ENCODE assay signal across 27 cellular contexts in the genomic region with DNA sequence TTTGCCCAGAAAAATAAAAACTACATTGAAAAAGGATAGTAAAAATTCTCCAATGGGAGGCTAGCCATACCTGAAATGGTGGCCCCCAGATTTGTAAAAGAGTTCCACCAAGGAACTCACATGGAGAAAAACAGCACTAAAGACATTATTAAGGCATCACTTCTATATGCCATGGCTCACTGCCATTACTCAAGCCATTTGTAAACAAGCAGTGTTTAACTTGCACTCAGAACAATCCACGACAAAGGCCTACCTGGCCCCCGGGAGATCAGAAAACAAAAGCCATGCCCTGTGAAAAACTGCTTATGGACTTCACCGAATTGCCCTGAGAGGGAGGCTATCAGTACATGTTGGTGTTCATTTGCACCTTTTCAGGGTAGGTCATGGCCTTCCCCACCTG. TPM values are rescaled to one million over a fixed set of nuclear protein-coding genes. Genes with fewer than 3 reads are reported as not detected.
A peak's percentile ranks its signal among the peaks of the same experiment; 100 is the strongest.
DNase-seq lines count a peak whose midpoint lies in the region; ATAC-seq and TF ChIP-seq lines count a peak whose summit lies in the region.
"Had no signal": no experiment of that assay in that cellular context is flagged by ENCODE, and none has a peak within 500 bp of the region (broad histone marks: within the 10 kb centered on the region; RNA-seq: fewer than 3 reads in every experiment).

No MANE protein-coding gene starts in this region.

- peaks cover 12% of the 10 kb centered on the region for H3K9me3 Mint-ChIP-seq in activated T-helper 2 cell treated with anti-CD3 and anti-CD28 coated beads, Interferon-gamma antibody, Interleukin-2, Interleukin-4, amounts not matched to agents 10 μg/mL and 5 μg/mL and 100 μg/mL, durations not matched to agents 14 hours and 24 hours and 36 hours
- H3K9me3 Mint-ChIP-seq: activated T-helper 17 cell treated with anti-CD3 and anti-CD28 coated beads, Interleukin-2, amount 50 U/mL, for 72 hours; CD8-positive, alpha-beta T cell; naive thymus-derived CD8-positive, alpha-beta T cell had no signal

- no peak for DNase-seq in DND-41
- peak; percentile 1 for DNase-seq in NCI-H146 treated with DMSO at 0.1 percent for 48 hours (lab: John Stamatoyannopoulos, UW; ENCODE audit: unreplicated experiment)
- DNase-seq in NCI-H774 (lab: John Stamatoyannopoulos, UW), result peak; percentile 67
- peak in 1 of 3 donors; percentile 16 for DNase-seq in mucosa of descending colon
- DNase-seq in activated naive CD4-positive, alpha-beta T cell treated with anti-CD3 and anti-CD28 coated beads, Interleukin-2, amount 50 U/mL, for 16 hours, result no peak
- DNase-seq in activated T-helper 2 cell treated with anti-CD3 and anti-CD28 coated beads, Interferon-gamma antibody, Interleukin-2, Interleukin-4, amounts not matched to agents 10 μg/mL and 5 μg/mL and 100 μg/mL, durations not matched to agents 14 hours and 24 hours and 36 hours (ENCODE audit: low spot score), result no peak
- DNase-seq: activated CD4-positive, alpha-beta T cell treated with anti-CD3 and anti-CD28 coated beads for 48 hours; activated naive CD8-positive, alpha-beta T cell treated with anti-CD3 and anti-CD28 coated beads, Interleukin-2, amount 10 ng/mL, durations not matched to agents 7 days and 5 days; CD8-positive, alpha-beta T cell; GOT3; heart right ventricle; naive thymus-derived CD8-positive, alpha-beta T cell; NCI-H2081 treated with DMSO at 0.1 percent for 48 hours; Right ventricle myocardium superior; stimulated activated CD4-positive, alpha-beta T cell treated with anti-CD3 and anti-CD28 coated beads, Interleukin-4, amount 100 ng/mL, for 24 hours; stimulated activated naive CD8-positive, alpha-beta T cell treated with anti-CD3 and anti-CD28 coated beads, Interleukin-15, Interleukin-2, amounts not matched to agents 100 U/mL and 50 U/mL, for 24 hours; tibial artery had no signal

- H3K36me3 Mint-ChIP-seq in activated T-helper 2 cell treated with anti-CD3 and anti-CD28 coated beads, Interferon-gamma antibody, Interleukin-2, Interleukin-4, amounts not matched to agents 10 μg/mL and 5 μg/mL and 100 μg/mL, durations not matched to agents 14 hours and 24 hours and 36 hours (ENCODE audit: low read depth), result peaks cover 12% of the 10 kb centered on the region
- H3K36me3 Mint-ChIP-seq: CD8-positive, alpha-beta T cell; naive thymus-derived CD8-positive, alpha-beta T cell had no signal

- H3K36me3 ChIP-seq in DND-41 (ENCODE audit: insufficient read depth, low read length) (no peaks in the 10 kb centered on the region), mucosa of descending colon (ENCODE audit: low read depth) (no peaks in the 10 kb centered on the region)
- H3K36me3 ChIP-seq: heart right ventricle, tibial artery had no signal

- ATAC-seq in DND-41 (ENCODE audit: insufficient read depth, low read depth) (no peak), mucosa of descending colon (peak; percentile 43), HG03520 (IDR thresholded peaks at IDR 0.05; ENCODE audit: unreplicated experiment) (no peak)
- ATAC-seq: activated T-helper 17 cell treated with anti-CD3 and anti-CD28 coated beads, Interleukin-2, amount 50 U/mL, for 72 hours; CD8-positive, alpha-beta T cell; heart right ventricle; naive thymus-derived CD8-positive, alpha-beta T cell; stimulated activated naive CD8-positive, alpha-beta T cell treated with anti-CD3 and anti-CD28 coated beads, Interleukin-15, Interleukin-2, amounts not matched to agents 100 U/mL and 50 U/mL, for 24 hours had no signal

- peaks cover 16% of the 10 kb centered on the region; the same call in 1 of the 2 replicates for H3K79me2 ChIP-seq in DND-41 (ENCODE audit: insufficient read depth, low read length)

- H4K20me1 ChIP-seq in DND-41 (ENCODE audit: insufficient read depth, low read length), result no peaks in the 10 kb centered on the region

- H3K4me1 Mint-ChIP-seq in activated T-helper 2 cell treated with anti-CD3 and anti-CD28 coated beads, Interferon-gamma antibody, Interleukin-2, Interleukin-4, amounts not matched to agents 10 μg/mL and 5 μg/mL and 100 μg/mL, durations not matched to agents 14 hours and 24 hours and 36 hours (ENCODE audit: low read depth), result peaks cover 62% of the 10 kb centered on the region

- peaks cover 84% of the 10 kb centered on the region for H3K4me1 ChIP-seq in DND-41 (ENCODE audit: insufficient read depth, low read length)
- peaks cover 28% of the 10 kb centered on the region for H3K4me1 ChIP-seq in mucosa of descending colon (ENCODE audit: low read depth)
- H3K4me1 ChIP-seq: heart right ventricle, tibial artery had no signal

- H3K4me3 ChIP-seq in DND-41 (ENCODE audit: low read depth in 1 of 2, low read length in 2 of 2) (no peak overlapping the region), mucosa of descending colon (no peak overlapping the region)
- H3K4me3 ChIP-seq: heart right ventricle, smooth muscle cell, tibial artery had no signal

- no peak overlapping the region for H3K4me2 ChIP-seq in DND-41 (ENCODE audit: insufficient read depth, low read length)
- H3K4me2 ChIP-seq: smooth muscle cell had no signal

- peak overlapping the region; percentile 99 for H3K27ac ChIP-seq in DND-41 (ENCODE audit: low read length)
- H3K27ac ChIP-seq: heart right ventricle, tibial artery had no signal

- H3K9ac ChIP-seq in DND-41 (ENCODE audit: low read depth, low read length), result peak overlapping the region; percentile 57; the same call in 1 of the 2 replicates

- H3K9me3 ChIP-seq in DND-41 (ENCODE audit: insufficient read depth, low read length, severe bottlenecking), result no peaks in the 10 kb centered on the region
- H3K9me3 ChIP-seq in mucosa of descending colon, result no peaks in the 10 kb centered on the region
- H3K9me3 ChIP-seq: tibial artery had no signal

- H3K27me3 ChIP-seq in DND-41 (ENCODE audit: insufficient read depth, low read length, poor library complexity), result no peaks in the 10 kb centered on the region
- H3K27me3 ChIP-seq: tibial artery had no signal

- TF ChIP-seq CTCF in DND-41 (IDR thresholded peaks at IDR 0.05; ENCODE audit: borderline replicate concordance, extremely low read depth, low read length, poor library complexity, severe bottlenecking), result no peak
- no peak for TF ChIP-seq CTCF in mucosa of descending colon (IDR thresholded peaks at IDR 0.05)

- no peaks in the 10 kb centered on the region for H3K27me3 Mint-ChIP-seq in activated T-helper 2 cell treated with anti-CD3 and anti-CD28 coated beads, Interferon-gamma antibody, Interleukin-2, Interleukin-4, amounts not matched to agents 10 μg/mL and 5 μg/mL and 100 μg/mL, durations not matched to agents 14 hours and 24 hours and 36 hours (ENCODE audit: low read depth)
- H3K27me3 Mint-ChIP-seq: activated naive CD8-positive, alpha-beta T cell treated with anti-CD3 and anti-CD28 coated beads, Interleukin-2, amount 10 ng/mL, durations not matched to agents 7 days and 5 days; activated T-helper 17 cell treated with anti-CD3 and anti-CD28 coated beads, Interleukin-2, amount 50 U/mL, for 72 hours; naive thymus-derived CD8-positive, alpha-beta T cell had no signal

- H3K4me3 Mint-ChIP-seq in activated T-helper 2 cell treated with anti-CD3 and anti-CD28 coated beads, Interferon-gamma antibody, Interleukin-2, Interleukin-4, amounts not matched to agents 10 μg/mL and 5 μg/mL and 100 μg/mL, durations not matched to agents 14 hours and 24 hours and 36 hours (ENCODE audit: low read depth), result no peak overlapping the region
- H3K4me3 Mint-ChIP-seq: activated naive CD8-positive, alpha-beta T cell treated with anti-CD3 and anti-CD28 coated beads, Interleukin-2, amount 10 ng/mL, durations not matched to agents 7 days and 5 days; activated T-helper 17 cell treated with anti-CD3 and anti-CD28 coated beads, Interleukin-2, amount 50 U/mL, for 72 hours; CD8-positive, alpha-beta T cell; naive thymus-derived CD8-positive, alpha-beta T cell had no signal

- no peak overlapping the region for H3K27ac Mint-ChIP-seq in activated T-helper 2 cell treated with anti-CD3 and anti-CD28 coated beads, Interferon-gamma antibody, Interleukin-2, Interleukin-4, amounts not matched to agents 10 μg/mL and 5 μg/mL and 100 μg/mL, durations not matched to agents 14 hours and 24 hours and 36 hours
- H3K27ac Mint-ChIP-seq: activated naive CD8-positive, alpha-beta T cell treated with anti-CD3 and anti-CD28 coated beads, Interleukin-2, amount 10 ng/mL, durations not matched to agents 7 days and 5 days; activated T-helper 17 cell treated with anti-CD3 and anti-CD28 coated beads, Interleukin-2, amount 50 U/mL, for 72 hours; CD8-positive, alpha-beta T cell had no signal

- intact Hi-C loops in mucosa of descending colon (cut with DNase I, micrococcal nuclease), result no loop called here
- intact Hi-C loops in activated T-helper 2 cell treated with anti-CD3 and anti-CD28 coated beads, Interferon-gamma antibody, Interleukin-2, Interleukin-4, amounts not matched to agents 10 μg/mL and 5 μg/mL and 100 μg/mL, durations not matched to agents 14 hours and 24 hours and 36 hours (cut with micrococcal nuclease), result no loop called here

- no peak overlapping the region for H2AFZ ChIP-seq in DND-41 (ENCODE audit: low read depth, low read length)

RNA-seq across cellular contexts. Expression of gene CCR8, which starts 19.6 kb away (rescaled TPM):
- under 1 TPM in 1 of 3 donors, not detected in 2; 0.36 TPM for total RNA-seq in mucosa of descending colon
- total RNA-seq in activated T-helper 2 cell treated with anti-CD3 and anti-CD28 coated beads, Interferon-gamma antibody, Interleukin-2, Interleukin-4, amounts not matched to agents 10 μg/mL and 5 μg/mL and 100 μg/mL, durations not matched to agents 14 hours and 24 hours and 36 hours, result 11.3 and 12.2 TPM in 2 replicates
- total RNA-seq: cerebellum; Daoy; epithelial cell of proximal tubule; fibroblast of villous mesenchyme; heart right ventricle; mesenteric fat pad; naive thymus-derived CD8-positive, alpha-beta T cell; omental fat pad; renal cortical epithelial cell; Right ventricle myocardium superior; smooth muscle cell had no signal

RNA-seq across cellular contexts. Expression of gene SLC25A38, which starts 34.1 kb away (rescaled TPM):
- total RNA-seq in mucosa of descending colon, result 10 to 100 TPM; 29.3 to 35.3 (median 34.4) TPM
- total RNA-seq in activated T-helper 2 cell treated with anti-CD3 and anti-CD28 coated beads, Interferon-gamma antibody, Interleukin-2, Interleukin-4, amounts not matched to agents 10 μg/mL and 5 μg/mL and 100 μg/mL, durations not matched to agents 14 hours and 24 hours and 36 hours, result 35.5 and 37.5 TPM in 2 replicates

RNA-seq across cellular contexts. Expression of gene RPSA, which starts 57.4 kb away (rescaled TPM):
- 1,000 to 10,000 TPM in 1 of 3 donors, 100 to 1,000 TPM in 2; 692 to 1,050 (median 908) TPM for total RNA-seq in mucosa of descending colon
- 2,053 and 2,074 TPM in 2 replicates for total RNA-seq in activated T-helper 2 cell treated with anti-CD3 and anti-CD28 coated beads, Interferon-gamma antibody, Interleukin-2, Interleukin-4, amounts not matched to agents 10 μg/mL and 5 μg/mL and 100 μg/mL, durations not matched to agents 14 hours and 24 hours and 36 hours

Comparison
In these comparisons a context has a peak if more than half of its experiments do, and no peak if none do; other contexts are left out.
1. DNase-seq: peak in NCI-H146 treated with DMSO at 0.1 percent for 48 hours (single experiment) and NCI-H774 (single experiment); none in DND-41 (single experiment), activated naive CD4-positive, alpha-beta T cell treated with anti-CD3 and anti-CD28 coated beads, Interleukin-2, amount 50 U/mL, for 16 hours (single experiment) and activated T-helper 2 cell treated with anti-CD3 and anti-CD28 coated beads, Interferon-gamma antibody, Interleukin-2, Interleukin-4, amounts not matched to agents 10 μg/mL and 5 μg/mL and 100 μg/mL, durations not matched to agents 14 hours and 24 hours and 36 hours (single experiment).